Comparison of ENCODE assay signal across 23 cellular contexts in genomic region chrX:10903518-10903917, GRCh38.
"Had no signal": no experiment of that assay in that cellular context is flagged by ENCODE, and none has a peak within 500 bp of the region (broad histone marks: within the 10 kb centered on the region; RNA-seq: fewer than 3 reads in every experiment).

No MANE protein-coding gene starts in this region.

- H3K4me3 ChIP-seq: breast epithelium, colonic mucosa, SK-N-MC had no signal

- ATAC-seq: activated CD4-positive, alpha-beta T cell treated with anti-CD3 and anti-CD28 coated beads for 36 hours; activated T-cell treated with anti-CD3 and anti-CD28 coated beads, Interleukin-2, amount 50 U/mL, for 72 hours; Panc1; Right ventricle myocardium inferior; T-cell had no signal

- DNase-seq: activated CD4-positive, alpha-beta memory T cell treated with anti-CD3 and anti-CD28 coated beads, Interleukin-2, amount 10 ng/mL, durations not matched to agents 7 days and 5 days; activated CD4-positive, alpha-beta T cell treated with anti-CD3 and anti-CD28 coated beads for 36 hours; activated CD4-positive, alpha-beta T cell treated with anti-CD3 and anti-CD28 coated beads, Interleukin-2, amount 50 U/mL, for 1 hour; activated CD8-positive, alpha-beta memory T cell treated with anti-CD3 and anti-CD28 coated beads, Interleukin-2, amount 50 U/mL, for 4 hours; activated gamma-delta T cell treated with Interleukin-2 at 50 U/mL for 16 hours; activated naive CD4-positive, alpha-beta T cell treated with anti-CD3 and anti-CD28 coated beads, Interleukin-2, amount 10 ng/mL, durations not matched to agents 7 days and 5 days; activated naive CD8-positive, alpha-beta T cell treated with anti-CD3 and anti-CD28 coated beads for 36 hours; activated T-cell treated with anti-CD3 and anti-CD28 coated beads, Interleukin-2, amount 50 U/mL, for 72 hours; caudate nucleus; colonic mucosa; Kasumi-1; NCI-H146; NCI-H1930; NCI-H2171; NCI-H69; RPMI8226; T-cell; T-helper 2 cell; T1000 had no signal

- H3K27ac ChIP-seq: breast epithelium, colonic mucosa, SK-N-MC had no signal
